ENCODE assay signal across 1 cellular context in the genomic region with DNA sequence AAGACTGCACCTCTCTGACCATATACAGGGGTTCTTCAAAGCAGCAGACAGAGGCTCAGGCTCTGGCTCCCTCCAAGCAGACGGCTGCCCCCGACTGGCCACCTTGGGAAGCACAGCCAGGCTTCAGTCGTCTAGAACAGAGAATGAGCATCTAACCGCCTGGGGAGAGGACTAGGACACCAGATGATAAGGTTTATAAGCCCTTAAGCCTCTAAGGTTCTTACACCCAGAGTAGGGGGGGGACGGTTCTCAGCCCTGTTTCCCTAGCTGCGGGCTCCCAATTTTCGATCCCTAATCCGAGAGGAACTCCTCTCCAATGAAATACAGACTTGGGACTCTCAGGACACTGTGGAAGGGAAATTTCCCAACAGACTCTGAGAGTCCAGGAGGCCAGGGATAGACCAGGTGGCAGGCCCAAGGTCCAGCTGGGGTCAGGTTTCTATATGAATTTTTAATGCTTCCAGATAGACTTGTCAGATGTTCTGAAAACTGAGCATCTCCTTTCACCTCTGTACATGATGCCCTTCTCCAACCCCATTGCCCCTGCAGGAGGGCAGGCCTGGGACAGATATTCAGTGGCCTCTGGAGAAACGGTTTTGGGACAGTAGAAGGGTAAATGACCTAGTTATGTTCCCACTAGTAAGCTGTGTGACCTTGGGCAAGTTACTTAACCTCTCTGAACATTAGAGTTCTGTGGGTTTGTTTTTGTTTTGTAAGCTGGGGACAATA.
TF ChIP-seq lines count a peak whose summit lies in the region.

No MANE protein-coding gene starts in this region.

TF ChIP-seq in endothelial cell of umbilical vein, 7 proteins besides CTCF, POLR2A, EP300 and RAD21:
- TF ChIP-seq POLR2AphosphoS5 (IDR thresholded peaks at IDR 0.05; ENCODE audit: insufficient read depth, low read depth, low read length), result no peak
- TF ChIP-seq, protein P1, sequence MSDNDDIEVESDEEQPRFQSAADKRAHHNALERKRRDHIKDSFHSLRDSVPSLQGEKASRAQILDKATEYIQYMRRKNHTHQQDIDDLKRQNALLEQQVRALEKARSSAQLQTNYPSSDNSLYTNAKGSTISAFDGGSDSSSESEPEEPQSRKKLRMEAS (IDR thresholded peaks at IDR 0.05; ENCODE audit: insufficient read depth, insufficient read length), result no peak
TF ChIP-seq in endothelial cell of umbilical vein: peak in this region for 0.
